Comparison of ENCODE assay signal across 8 cellular contexts in the genomic region with DNA sequence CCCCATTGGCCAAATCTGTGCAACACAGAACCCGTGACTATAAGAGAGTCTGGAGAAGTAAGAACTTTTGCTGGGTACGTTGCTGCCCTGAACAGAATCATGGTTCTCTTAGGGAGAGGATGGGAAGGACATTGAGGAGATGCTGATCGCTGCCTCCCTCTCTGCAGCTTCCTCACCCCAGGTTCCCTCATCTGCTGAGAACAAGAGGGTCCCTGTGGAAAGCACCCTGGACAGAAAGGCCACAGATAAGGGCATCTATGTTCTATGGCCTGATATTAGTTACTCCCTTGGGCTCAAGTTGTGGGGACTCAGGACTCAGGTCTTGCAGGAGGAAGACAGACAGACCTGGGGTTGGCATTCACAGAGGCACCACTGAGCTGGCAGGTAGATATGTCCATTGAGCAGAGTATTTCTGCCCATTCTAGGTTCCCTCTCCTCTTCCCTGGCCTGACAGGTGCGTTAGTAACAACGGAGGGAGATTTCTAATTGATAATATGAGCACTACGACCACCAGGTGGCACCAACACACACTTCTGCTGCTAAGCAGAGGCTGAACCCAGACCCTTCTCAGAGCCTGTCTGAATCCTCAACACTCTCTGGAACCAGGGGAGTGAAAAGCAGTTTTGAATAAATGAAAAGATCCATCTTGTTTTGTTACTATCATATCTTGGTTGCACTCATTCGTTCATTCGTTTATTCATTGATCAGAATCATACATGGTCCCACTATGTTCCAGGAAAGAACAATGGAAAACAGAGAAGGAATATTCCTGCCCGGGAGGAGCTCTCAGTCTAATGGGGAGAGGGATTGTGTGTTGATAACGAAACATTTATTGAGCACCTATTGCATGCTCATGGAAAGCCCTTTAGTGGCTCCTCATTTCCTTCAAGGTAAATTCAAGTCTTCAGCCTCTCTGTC. TPM values are rescaled to one million over a fixed set of nuclear protein-coding genes. Genes with fewer than 3 reads are reported as not detected.
DNase-seq lines count a peak whose midpoint lies in the region; ATAC-seq, FAIRE-seq and TF ChIP-seq lines count a peak whose summit lies in the region.

No MANE protein-coding gene starts in this region.

- no peaks in the 10 kb centered on the region for H3K36me3 Mint-ChIP-seq in activated CD8-positive, alpha-beta T cell treated with anti-CD3 and anti-CD28 coated beads, Interleukin-2, amount 10 ng/mL, durations not matched to agents 7 days and 5 days (ENCODE audit: low read depth)

- H3K4me1 ChIP-seq in endothelial cell of umbilical vein (ENCODE audit: control insufficient read depth, extremely low read depth, insufficient read depth, low read length) = no peaks in the 10 kb centered on the region

- peak; percentile 61 to 69 for TF ChIP-seq CTCF in endothelial cell of umbilical vein (IDR thresholded peaks at IDR 0.05; ENCODE audit: extremely low read depth in 1 of 2, insufficient read depth in 1 of 2, low read depth in 1 of 2, low read length in 2 of 2)

- H3K4me3 Mint-ChIP-seq in activated CD8-positive, alpha-beta T cell treated with anti-CD3 and anti-CD28 coated beads, Interleukin-2, amount 10 ng/mL, durations not matched to agents 7 days and 5 days = no peak overlapping the region

- H3K79me2 ChIP-seq in endothelial cell of umbilical vein (ENCODE audit: control insufficient read depth, insufficient read depth, low read length) = no peaks in the 10 kb centered on the region

- no peak overlapping the region for H3K4me3 ChIP-seq in endothelial cell of umbilical vein (replicated peaks in 1 of 3; ENCODE audit: insufficient read depth in 1 of 3, low read depth in 1 of 3, low read length in 3 of 3)

- no peak overlapping the region for H3K4me2 ChIP-seq in endothelial cell of umbilical vein (ENCODE audit: insufficient read depth, low read length)

- no peak for TF ChIP-seq POLR2A in endothelial cell of umbilical vein (IDR thresholded peaks at IDR 0.05; ENCODE audit: low read depth, low read length)

- FAIRE-seq in endothelial cell of umbilical vein (lab: Jason Lieb, UNC) = peak; percentile 69

- CTCF ChIA-PET in activated CD8-positive, alpha-beta T cell treated with anti-CD3 and anti-CD28 coated beads, Interleukin-2, amount 10 ng/mL, durations not matched to agents 7 days and 5 days (lab: Charles Lee) = interaction anchor here (0.9 to 2.3 kb wide), 6 partner anchors 8 to 247 kb away, joined by 3 to 11 read pairs (median 4); no protein-coding TSS in a partner anchor
- CTCF ChIA-PET in endothelial cell of umbilical vein (lab: Charles Lee) = interaction anchor here (0.6 to 2.0 kb wide), 12 partner anchors 17 to 606 kb away, joined by 3 to 26 read pairs (median 6); no protein-coding TSS in a partner anchor

- peak; percentile 88 for ATAC-seq in HG03159 (IDR thresholded peaks at IDR 0.05; ENCODE audit: unreplicated experiment)
- peak; percentile 51 for ATAC-seq in activated CD8-positive, alpha-beta T cell treated with anti-CD3 and anti-CD28 coated beads, Interleukin-2, amount 10 ng/mL, durations not matched to agents 7 days and 5 days
- no peak for ATAC-seq in stimulated activated naive CD8-positive, alpha-beta T cell treated with anti-CD3 and anti-CD28 coated beads, Interleukin-15, Interleukin-2, amounts not matched to agents 100 U/mL and 50 U/mL, for 24 hours

- intact Hi-C loops in endothelial cell of umbilical vein (cut with micrococcal nuclease) = loop anchor here (1.0 kb wide), 2 partner anchors 130 to 606 kb away; no protein-coding TSS in a partner anchor

- no peaks in the 10 kb centered on the region for H3K9me3 Mint-ChIP-seq in activated CD8-positive, alpha-beta T cell treated with anti-CD3 and anti-CD28 coated beads, Interleukin-2, amount 10 ng/mL, durations not matched to agents 7 days and 5 days (ENCODE audit: insufficient read depth)

- DNase-seq in NCI-H510A treated with DMSO at 0.1 percent for 48 hours (lab: John Stamatoyannopoulos, UW) = peak; percentile 69
- DNase-seq in NCI-H510A (lab: John Stamatoyannopoulos, UW) = no peak
- DNase-seq in NCI-H82 treated with DMSO at 0.1 percent for 48 hours (lab: John Stamatoyannopoulos, UW; ENCODE audit: unreplicated experiment) = peak; percentile 28
- peak; percentile 71 for DNase-seq in activated CD8-positive, alpha-beta T cell treated with anti-CD3 and anti-CD28 coated beads, Interleukin-2, amount 10 ng/mL, durations not matched to agents 7 days and 5 days
- DNase-seq in endothelial cell of umbilical vein (ENCODE audit: low read depth, low spot score) = peak; percentile 47
- peak; percentile 63 for DNase-seq in myocyte (ENCODE audit: low read depth)
- peak; percentile 71 for DNase-seq in stimulated activated naive CD8-positive, alpha-beta T cell treated with anti-CD3 and anti-CD28 coated beads, Interleukin-15, Interleukin-2, amounts not matched to agents 100 U/mL and 50 U/mL, for 24 hours

- no peaks in the 10 kb centered on the region for H3K9me1 ChIP-seq in endothelial cell of umbilical vein (replicated peaks; ENCODE audit: control insufficient read depth, extremely low read depth, insufficient read depth, low read length)

- dilution Hi-C loops in endothelial cell of umbilical vein (cut with MboI; ENCODE audit: extremely low pct_ligation_motif_present, low sequenced_read_pairs) = no loop called here

- no TSS peak for BruUV-seq in endothelial cell of umbilical vein (replicated peaks; lab: Mats Ljungman, UMichigan)

- no peak overlapping the region for H2AFZ ChIP-seq in endothelial cell of umbilical vein (ENCODE audit: low read depth, low read length)

- POLR2A ChIA-PET in activated CD8-positive, alpha-beta T cell treated with anti-CD3 and anti-CD28 coated beads, Interleukin-2, amount 10 ng/mL, durations not matched to agents 7 days and 5 days (lab: Charles Lee) = no interaction called here
- POLR2A ChIA-PET in endothelial cell of umbilical vein (lab: Charles Lee) = no interaction called here

- H3K27ac ChIP-seq in endothelial cell of umbilical vein (ENCODE audit: insufficient read depth, low read depth, low read length) = no peak overlapping the region

- no peaks in the 10 kb centered on the region for H3K27me3 Mint-ChIP-seq in activated CD8-positive, alpha-beta T cell treated with anti-CD3 and anti-CD28 coated beads, Interleukin-2, amount 10 ng/mL, durations not matched to agents 7 days and 5 days (ENCODE audit: low read depth)

- no peak overlapping the region for H3K9ac ChIP-seq in endothelial cell of umbilical vein (replicated peaks; ENCODE audit: extremely low read depth, insufficient read depth, low read length)

- no peaks in the 10 kb centered on the region for H3K4me1 Mint-ChIP-seq in activated CD8-positive, alpha-beta T cell treated with anti-CD3 and anti-CD28 coated beads, Interleukin-2, amount 10 ng/mL, durations not matched to agents 7 days and 5 days (ENCODE audit: low read depth)

- no peaks in the 10 kb centered on the region for H3K36me3 ChIP-seq in endothelial cell of umbilical vein (ENCODE audit: control insufficient read depth in 2 of 2, extremely low read depth in 1 of 2, insufficient read depth in 2 of 2, low read length in 2 of 2)

- H4K20me1 ChIP-seq in endothelial cell of umbilical vein (replicated peaks; ENCODE audit: control insufficient read depth, extremely low read depth, insufficient read depth, low read length) = no peaks in the 10 kb centered on the region

- H3K27ac Mint-ChIP-seq in activated CD8-positive, alpha-beta T cell treated with anti-CD3 and anti-CD28 coated beads, Interleukin-2, amount 10 ng/mL, durations not matched to agents 7 days and 5 days = no peak overlapping the region

- peaks cover 1 to 2% of the 10 kb centered on the region in 2 experiments for H3K27me3 ChIP-seq in endothelial cell of umbilical vein (ENCODE audit: control insufficient read depth in 2 of 2, insufficient read depth in 2 of 2, low read length in 2 of 2)

- no peaks in the 10 kb centered on the region for H3K9me3 ChIP-seq in endothelial cell of umbilical vein (replicated peaks; ENCODE audit: control insufficient read depth, insufficient read depth, low read length)

TF ChIP-seq in endothelial cell of umbilical vein, 7 proteins besides CTCF, POLR2A, EP300 and RAD21:
- TF ChIP-seq FOS (IDR thresholded peaks at IDR 0.05; ENCODE audit: borderline replicate concordance, insufficient read depth, low read length) (no peak), EZH2 (IDR thresholded peaks at IDR 0.05; ENCODE audit: borderline replicate concordance, low read depth, low read length, severe bottlenecking) (no peak), GATA2 (IDR thresholded peaks at IDR 0.05; ENCODE audit: insufficient read depth, insufficient read length, low read depth, low read length) (no peak), MYC (IDR thresholded peaks at IDR 0.05; ENCODE audit: low read depth, low read length) (no peak), JUN (IDR thresholded peaks at IDR 0.05; ENCODE audit: borderline replicate concordance, insufficient read depth, insufficient read length, low read depth) (no peak), MAX (IDR thresholded peaks at IDR 0.05; ENCODE audit: insufficient read depth, insufficient read length) (no peak), POLR2AphosphoS5 (IDR thresholded peaks at IDR 0.05; ENCODE audit: insufficient read depth, low read depth, low read length) (no peak)
TF ChIP-seq in endothelial cell of umbilical vein: peak in this region for 0.

RNA-seq across cellular contexts. Expression of gene SLC6A2, which starts 56.4 kb away (rescaled TPM):
- not detected for total RNA-seq in activated CD8-positive, alpha-beta T cell treated with anti-CD3 and anti-CD28 coated beads, Interleukin-2, amount 10 ng/mL, durations not matched to agents 7 days and 5 days
- total RNA-seq in endothelial cell of umbilical vein (not detected in 2 replicates), myocyte (not detected in 2 replicates)
- polyA plus RNA-seq in endothelial cell of umbilical vein = not detected in 2 replicates
- polyA plus RNA-seq in endothelial cell of umbilical vein (2011; cell fraction: cytosol; rRNA removed) = not detected in 2 replicates
- not detected in 2 replicates for polyA plus RNA-seq in endothelial cell of umbilical vein (2011; cell fraction: nucleus; rRNA removed)
- not detected in 2 replicates for polyA plus RNA-seq in endothelial cell of umbilical vein (2012)
- polyA minus RNA-seq in endothelial cell of umbilical vein = not detected in 2 replicates
- polyA minus RNA-seq in endothelial cell of umbilical vein (2011; cell fraction: cytosol; rRNA and poly(A)+ RNA removed) = not detected
- not detected in 2 replicates for polyA minus RNA-seq in endothelial cell of umbilical vein (2011; cell fraction: nucleus; rRNA and poly(A)+ RNA removed)
- polyA plus RNA-seq in myocyte (2012) = not detected
